Comparison of ENCODE assay signal across 35 cellular contexts in the genomic region with DNA sequence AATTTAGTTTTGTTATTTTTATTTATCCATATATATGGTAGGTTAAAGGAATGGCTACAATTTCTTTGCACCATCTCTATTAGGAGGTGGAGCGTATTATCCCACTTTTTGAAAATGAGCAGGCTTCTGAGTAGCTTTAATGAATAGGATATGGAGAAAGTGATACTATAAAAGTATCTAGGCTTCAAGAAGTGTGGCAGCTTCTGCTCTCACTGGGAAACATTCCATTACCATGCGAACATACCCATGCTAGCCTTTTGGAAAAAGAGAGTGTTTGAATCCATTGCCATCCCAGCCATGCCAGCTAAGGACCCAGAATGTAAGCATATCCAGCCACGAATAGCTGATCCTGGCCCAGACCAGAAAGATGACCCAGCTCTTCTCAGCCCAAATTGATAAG.
"Had no signal": no experiment of that assay in that cellular context is flagged by ENCODE, and none has a peak within 500 bp of the region (broad histone marks: within the 10 kb centered on the region; RNA-seq: fewer than 3 reads in every experiment).

No MANE protein-coding gene starts in this region.

- DNase-seq: Karpas-422, Kasumi-1, KG1, MG63, MM.1S, MV-4-11, NCI-H1048, NCI-H1092, NCI-H1092 treated with DMSO at 0.1 percent for 48 hours, NCI-H1105, NCI-H1105 treated with DMSO at 0.1 percent for 48 hours, NCI-H1417, NCI-H1417 treated with DMSO at 0.1 percent for 48 hours, NCI-H1436, NCI-H1436 treated with DMSO at 0.1 percent for 48 hours, NCI-H146, NCI-H1694, NCI-H1694 treated with DMSO at 0.1 percent for 48 hours, NCI-H187, NCI-H187 treated with DMSO at 0.1 percent for 48 hours, NCI-H1930, NCI-H2029, NCI-H2029 treated with DMSO at 0.1 percent for 48 hours, NCI-H2081, NCI-H2081 treated with DMSO at 0.1 percent for 48 hours, NCI-H2107, NCI-H2171, NCI-H2171 treated with DMSO at 0.1 percent for 48 hours, NCI-H2227 treated with DMSO at 0.1 percent for 48 hours, NCI-H226, NCI-H345, NCI-H446, NCI-H446 treated with DMSO at 0.1 percent for 48 hours, NCI-H510A had no signal

- H3K27ac ChIP-seq: KMS-11 had no signal

- H3K27me3 ChIP-seq: MG63 had no signal

- H3K36me3 ChIP-seq: MG63 had no signal

- H3K9ac ChIP-seq: KMS-11 had no signal

- H3K4me3 ChIP-seq: MG63 had no signal
